ENCODE assay signal across 8 cellular contexts in the genomic region with DNA sequence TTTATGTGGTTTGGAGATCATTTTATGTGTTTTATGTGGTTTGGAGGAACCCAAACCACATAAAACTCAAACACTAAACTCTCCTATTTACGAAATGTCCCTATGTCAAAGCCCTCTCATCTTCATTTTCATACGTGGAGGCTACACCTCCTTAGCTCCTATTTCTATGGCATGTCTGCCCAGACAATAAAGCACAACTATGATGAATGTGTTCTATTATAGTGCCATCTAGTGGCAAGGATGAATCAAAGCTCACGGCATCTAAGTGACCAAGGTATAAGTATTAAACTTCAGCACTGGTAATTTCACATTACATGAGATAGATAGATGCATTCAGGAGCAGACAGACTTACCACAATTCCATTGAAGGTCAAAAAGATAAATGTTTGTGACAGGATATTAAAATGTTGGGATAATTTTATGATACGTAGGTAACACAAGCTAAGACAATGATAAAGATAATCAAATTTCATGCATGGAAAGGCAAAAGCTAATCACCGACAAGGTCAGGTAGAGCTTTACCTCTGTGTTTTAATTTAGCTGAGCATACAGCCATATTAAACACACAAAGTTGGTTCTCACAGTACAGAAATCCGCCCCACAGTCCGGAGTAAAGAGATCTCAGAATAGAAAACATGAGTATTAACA.
DNase-seq lines count a peak whose midpoint lies in the region; ATAC-seq, FAIRE-seq and TF ChIP-seq lines count a peak whose summit lies in the region.

No MANE protein-coding gene starts in this region.

- ATAC-seq in HG02642 (IDR thresholded peaks at IDR 0.05; ENCODE audit: poor library complexity, unreplicated experiment), result peak; percentile 89
- ATAC-seq in left lobe of liver, result peak; percentile 96

- H3K4me3 ChIP-seq in AG10803 (ENCODE audit: low read length) (no peak overlapping the region), breast epithelium (no peak overlapping the region)

- no peaks in the 10 kb centered on the region for H3K9me3 ChIP-seq in breast epithelium

- H3K36me3 ChIP-seq in breast epithelium, result no peaks in the 10 kb centered on the region

- H3K27me3 ChIP-seq in breast epithelium, result no peaks in the 10 kb centered on the region

- FAIRE-seq in GM12892 (lab: Jason Lieb, UNC), result peak; percentile 95

- peak; percentile 61 for TF ChIP-seq CTCF in AG10803 (conservative IDR thresholded peaks at IDR 0.05; ENCODE audit: low read length)
- peak; percentile 41 to 53 (median 42) for TF ChIP-seq CTCF in breast epithelium (IDR thresholded peaks at IDR 0.05)

- TF ChIP-seq POLR2A in GM12892 (IDR thresholded peaks at IDR 0.05; ENCODE audit: low read depth, low read length) (no peak), breast epithelium (IDR thresholded peaks at IDR 0.05) (no peak)

- peak; percentile 24 for DNase-seq in AG10803 (ENCODE audit: low read depth)
- peak; percentile 19 for DNase-seq in GM12892 (ENCODE audit: insufficient read length)
- DNase-seq in NCI-H524 (lab: John Stamatoyannopoulos, UW), result peak; percentile 13 to 72
- DNase-seq in breast epithelium (ENCODE audit: low spot score in 2 of 2), result no peak
- DNase-seq in left lobe of liver (ENCODE audit: low spot score), result no peak
- DNase-seq in DMS79 (lab: John Stamatoyannopoulos, UW), result no peak
- no peak for DNase-seq in activated naive CD4-positive, alpha-beta T cell (lab: John Stamatoyannopoulos, UW)

- intact Hi-C loops in breast epithelium (cut with DNase I; ENCODE audit: low total_unique reads), result no loop called here

- H3K4me1 ChIP-seq in breast epithelium, result no peaks in the 10 kb centered on the region

- no peak overlapping the region for H3K27ac ChIP-seq in breast epithelium

Comparison
In these comparisons a context has a peak if more than half of its experiments do, and no peak if none do; other contexts are left out.
1. DNase-seq: peak in AG10803 (single experiment), GM12892 (single experiment) and NCI-H524 (2 of 2); none in breast epithelium (0 of 2), left lobe of liver (single experiment), DMS79 (single experiment) and activated naive CD4-positive, alpha-beta T cell (0 of 4).